In genomic region chr17:16439303-16439791, GRCh38 we compare ENCODE assay signal across 8 cellular contexts. TPM values are rescaled to one million over a fixed set of nuclear protein-coding genes. Genes with fewer than 3 reads are reported as not detected.
DNase-seq lines count a peak whose midpoint lies in the region; ATAC-seq and FAIRE-seq lines count a peak whose summit lies in the region.

No MANE protein-coding gene starts in this region.

- H3K4me1 ChIP-seq in iPS-18a (ENCODE audit: control insufficient read depth, low read depth, low read length) = peaks cover 13% of the 10 kb centered on the region

- peaks cover 42% of the 10 kb centered on the region for H3K4me1 Mint-ChIP-seq in activated naive CD8-positive, alpha-beta T cell treated with anti-CD3 and anti-CD28 coated beads, Interleukin-2, amount 10 ng/mL, durations not matched to agents 7 days and 5 days
- H3K4me1 Mint-ChIP-seq in stimulated activated effector memory CD8-positive, alpha-beta T cell treated with anti-CD3 and anti-CD28 coated beads, Interleukin-12 subunit alpha, Interleukin-12 subunit beta, amount 100 ng/mL, for 72 hours = peaks cover 68% of the 10 kb centered on the region

- ATAC-seq in HG03354 (IDR thresholded peaks at IDR 0.05; ENCODE audit: poor library complexity, severe bottlenecking, unreplicated experiment) (peak; percentile 15), sciatic nerve (no peak)
- no peak for ATAC-seq in activated naive CD8-positive, alpha-beta T cell treated with anti-CD3 and anti-CD28 coated beads, Interleukin-2, amount 10 ng/mL, durations not matched to agents 7 days and 5 days (ENCODE audit: low read depth)
- peak; percentile 1 for ATAC-seq in stimulated activated effector memory CD8-positive, alpha-beta T cell treated with anti-CD3 and anti-CD28 coated beads, Interleukin-12 subunit alpha, Interleukin-12 subunit beta, amount 100 ng/mL, for 72 hours

- peak overlapping the region; percentile 22 for H3K27ac ChIP-seq in iPS-18a (ENCODE audit: low read length)

- H3K36me3 ChIP-seq in iPS-18a (ENCODE audit: control insufficient read depth, low read depth, low read length) = peaks cover 38% of the 10 kb centered on the region

- no peaks in the 10 kb centered on the region for H3K27me3 Mint-ChIP-seq in activated naive CD8-positive, alpha-beta T cell treated with anti-CD3 and anti-CD28 coated beads, Interleukin-2, amount 10 ng/mL, durations not matched to agents 7 days and 5 days

- H3K4me3 ChIP-seq in iPS-18a (ENCODE audit: low read length) = peak overlapping the region; percentile 81

- peak overlapping the region; percentile 98 for H3K27ac Mint-ChIP-seq in activated naive CD8-positive, alpha-beta T cell treated with anti-CD3 and anti-CD28 coated beads, Interleukin-2, amount 10 ng/mL, durations not matched to agents 7 days and 5 days
- peak overlapping the region; percentile 98 for H3K27ac Mint-ChIP-seq in stimulated activated effector memory CD8-positive, alpha-beta T cell treated with anti-CD3 and anti-CD28 coated beads, Interleukin-12 subunit alpha, Interleukin-12 subunit beta, amount 100 ng/mL, for 72 hours

- no peaks in the 10 kb centered on the region for H3K9me3 Mint-ChIP-seq in activated naive CD8-positive, alpha-beta T cell treated with anti-CD3 and anti-CD28 coated beads, Interleukin-2, amount 10 ng/mL, durations not matched to agents 7 days and 5 days
- no peaks in the 10 kb centered on the region for H3K9me3 Mint-ChIP-seq in stimulated activated effector memory CD8-positive, alpha-beta T cell treated with anti-CD3 and anti-CD28 coated beads, Interleukin-12 subunit alpha, Interleukin-12 subunit beta, amount 100 ng/mL, for 72 hours

- DNase-seq in GM18507 (ENCODE audit: extremely low spot score, insufficient read length, low read depth) (no peak), DMS114 treated with DMSO at 0.1 percent for 48 hours (lab: John Stamatoyannopoulos, UW; ENCODE audit: unreplicated experiment) (no peak), medulla oblongata (ENCODE audit: extremely low spot score) (no peak), sciatic nerve (ENCODE audit: low spot score) (no peak)
- DNase-seq in activated naive CD8-positive, alpha-beta T cell treated with anti-CD3 and anti-CD28 coated beads, Interleukin-2, amount 10 ng/mL, durations not matched to agents 7 days and 5 days = no peak
- no peak for DNase-seq in stimulated activated effector memory CD8-positive, alpha-beta T cell treated with anti-CD3 and anti-CD28 coated beads, Interleukin-12 subunit alpha, Interleukin-12 subunit beta, amount 100 ng/mL, for 72 hours (ENCODE audit: low spot score in 2 of 2)

- no peaks in the 10 kb centered on the region for H3K27me3 ChIP-seq in iPS-18a (ENCODE audit: control insufficient read depth, insufficient read depth, low read length)

- peaks cover 33% of the 10 kb centered on the region for H3K36me3 Mint-ChIP-seq in activated naive CD8-positive, alpha-beta T cell treated with anti-CD3 and anti-CD28 coated beads, Interleukin-2, amount 10 ng/mL, durations not matched to agents 7 days and 5 days
- H3K36me3 Mint-ChIP-seq in stimulated activated effector memory CD8-positive, alpha-beta T cell treated with anti-CD3 and anti-CD28 coated beads, Interleukin-12 subunit alpha, Interleukin-12 subunit beta, amount 100 ng/mL, for 72 hours = peaks cover 64% of the 10 kb centered on the region

- H3K4me3 Mint-ChIP-seq in activated naive CD8-positive, alpha-beta T cell treated with anti-CD3 and anti-CD28 coated beads, Interleukin-2, amount 10 ng/mL, durations not matched to agents 7 days and 5 days = peak overlapping the region; percentile 99
- H3K4me3 Mint-ChIP-seq in stimulated activated effector memory CD8-positive, alpha-beta T cell treated with anti-CD3 and anti-CD28 coated beads, Interleukin-12 subunit alpha, Interleukin-12 subunit beta, amount 100 ng/mL, for 72 hours = peak overlapping the region; percentile 90

- POLR2A ChIA-PET in activated naive CD8-positive, alpha-beta T cell treated with anti-CD3 and anti-CD28 coated beads, Interleukin-2, amount 10 ng/mL, durations not matched to agents 7 days and 5 days (lab: Charles Lee) = interaction anchor here (0.5 to 4.8 kb wide), 6 partner anchors 10 to 1311 kb away, joined by 3 to 69 read pairs (median 9); partner anchors contain the start of genes TRPV2 and UBB

- intact Hi-C loops in sciatic nerve (cut with DNase I) = no loop called here

- H3K9ac ChIP-seq in iPS-18a (ENCODE audit: low read length) = peak overlapping the region; percentile 85

- no peaks in the 10 kb centered on the region for H3K9me3 ChIP-seq in iPS-18a (ENCODE audit: control insufficient read depth, low read depth, low read length)

- FAIRE-seq in GM18507 (lab: Jason Lieb, UNC) = peak; percentile 33

RNA-seq across cellular contexts. Expression of gene TRPV2, which starts 24.0 kb away (rescaled TPM):
- 100 to 1,000 TPM in 1 of 2 experiments, 10 to 100 TPM in 1; 97.0 to 107 TPM for total RNA-seq in activated naive CD8-positive, alpha-beta T cell treated with anti-CD3 and anti-CD28 coated beads, Interleukin-2, amount 10 ng/mL, durations not matched to agents 7 days and 5 days
- total RNA-seq in sciatic nerve = 26.3 TPM

RNA-seq across cellular contexts. Expression of gene LRRC75A, which starts 52.6 kb away (rescaled TPM):
- 1 to 10 TPM; 5.5 to 6.2 TPM for total RNA-seq in activated naive CD8-positive, alpha-beta T cell treated with anti-CD3 and anti-CD28 coated beads, Interleukin-2, amount 10 ng/mL, durations not matched to agents 7 days and 5 days
- 7.0 TPM for total RNA-seq in sciatic nerve

RNA-seq across cellular contexts. Expression of gene UBB, which starts 58.5 kb away (rescaled TPM):
- 1,000 to 10,000 TPM; 1,069 to 1,087 TPM for total RNA-seq in activated naive CD8-positive, alpha-beta T cell treated with anti-CD3 and anti-CD28 coated beads, Interleukin-2, amount 10 ng/mL, durations not matched to agents 7 days and 5 days
- total RNA-seq in sciatic nerve = 589 TPM

Comparison
In these comparisons a context has a peak if more than half of its experiments do, and no peak if none do; other contexts are left out.
1. ATAC-seq: peak in HG03354 (single experiment) and stimulated activated effector memory CD8-positive, alpha-beta T cell treated with anti-CD3 and anti-CD28 coated beads, Interleukin-12 subunit alpha, Interleukin-12 subunit beta, amount 100 ng/mL, for 72 hours (single experiment); none in activated naive CD8-positive, alpha-beta T cell treated with anti-CD3 and anti-CD28 coated beads, Interleukin-2, amount 10 ng/mL, durations not matched to agents 7 days and 5 days (single experiment) and sciatic nerve (single experiment).